In the genomic region with DNA sequence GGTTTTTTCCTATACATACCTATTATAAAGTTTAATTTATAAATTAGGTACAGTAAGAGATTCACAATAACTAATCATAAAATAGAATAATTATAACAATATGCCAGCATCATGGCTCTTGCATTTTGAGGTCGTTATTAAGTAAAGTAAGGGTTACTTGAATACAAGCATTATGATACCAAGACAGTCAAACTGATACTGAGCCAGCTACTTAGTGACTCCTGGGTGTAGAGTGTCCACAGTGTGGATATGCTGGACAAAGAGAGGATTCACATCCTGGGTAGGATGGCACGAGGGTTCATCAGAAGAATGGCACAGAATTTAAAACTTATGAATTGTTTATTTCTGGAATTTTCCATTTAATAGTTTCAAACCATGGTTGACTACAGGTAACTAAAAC, we compare ENCODE assay signal across 15 cellular contexts. TPM values are rescaled to one million over a fixed set of nuclear protein-coding genes. Genes with fewer than 3 reads are reported as not detected.
DNase-seq lines count a peak whose midpoint lies in the region; ATAC-seq and TF ChIP-seq lines count a peak whose summit lies in the region.
"Had no signal": no experiment of that assay in that cellular context is flagged by ENCODE, and none has a peak within 500 bp of the region (broad histone marks: within the 10 kb centered on the region; RNA-seq: fewer than 3 reads in every experiment).

No MANE protein-coding gene starts in this region.

- no peak overlapping the region for H3K27ac ChIP-seq in BLaER1
- H3K27ac ChIP-seq: prostate gland had no signal

- H3K4me3 ChIP-seq in BLaER1, result no peak overlapping the region
- H3K4me3 ChIP-seq: prostate gland had no signal

- no peaks in the 10 kb centered on the region for H4K20me1 ChIP-seq in BLaER1

- DNase-seq in type B pancreatic cell (ENCODE audit: extremely low spot score, unreplicated experiment) (no peak), putamen (ENCODE audit: low spot score) (no peak), left colon (no peak), AML-193 (lab: John Stamatoyannopoulos, UW) (no peak)
- DNase-seq: activated CD8-positive, alpha-beta memory T cell treated with anti-CD3 and anti-CD28 coated beads for 24 hours; activated gamma-delta T cell treated with Interleukin-2 at 50 U/mL for 16 hours; H7; hypothalamus; NCI-H2107 had no signal

- no peaks in the 10 kb centered on the region for H3K36me3 Mint-ChIP-seq in type B pancreatic cell

- no peaks in the 10 kb centered on the region for H3K9me3 Mint-ChIP-seq in type B pancreatic cell

- no peaks in the 10 kb centered on the region for H3K27me3 ChIP-seq in BLaER1

- H3K4me2 ChIP-seq in BLaER1, result peak overlapping the region; percentile 50

- TF ChIP-seq CTCF in type B pancreatic cell (conservative IDR thresholded peaks at IDR 0.05), result no peak

- H3K4me1 ChIP-seq in BLaER1, result peaks cover 18% of the 10 kb centered on the region
- H3K4me1 ChIP-seq: prostate gland had no signal

- peak; percentile 36 for ATAC-seq in GM19025 (IDR thresholded peaks at IDR 0.05; ENCODE audit: low read depth, unreplicated experiment)
- peak; percentile 54 for ATAC-seq in HG02610 (IDR thresholded peaks at IDR 0.05; ENCODE audit: unreplicated experiment)
- peak; percentile 43 for ATAC-seq in HG03159 (IDR thresholded peaks at IDR 0.05; ENCODE audit: unreplicated experiment)
- no peak for ATAC-seq in left colon
- ATAC-seq: left lobe of liver had no signal

- H3K27ac Mint-ChIP-seq in type B pancreatic cell, result no peak overlapping the region

- H3K36me3 ChIP-seq in BLaER1, result no peaks in the 10 kb centered on the region
- H3K36me3 ChIP-seq: prostate gland had no signal

- no peaks in the 10 kb centered on the region for H3K27me3 Mint-ChIP-seq in type B pancreatic cell

- H3K4me1 Mint-ChIP-seq in type B pancreatic cell (ENCODE audit: unreplicated experiment), result peaks cover 18% of the 10 kb centered on the region

- H3K4me3 Mint-ChIP-seq in type B pancreatic cell, result no peak overlapping the region

- H3K9me3 ChIP-seq in BLaER1, result no peaks in the 10 kb centered on the region
- H3K9me3 ChIP-seq: prostate gland had no signal

- H3K9ac ChIP-seq in BLaER1, result no peak overlapping the region

- intact Hi-C loops in left colon (cut with DNase I, micrococcal nuclease), result no loop called here

RNA-seq across cellular contexts. Expression of gene SCHIP1, which starts 8.2 kb away (rescaled TPM):
- total RNA-seq in type B pancreatic cell (ENCODE audit: low replicate concordance) (0.43 and 13.3 TPM in 2 replicates), left colon (1 to 10 TPM in 1 of 2 donors, under 1 TPM in 1; 0.67 to 2.7 TPM)
